ENCODE assay signal across 14 cellular contexts in genomic region chr4:3371581-3372001, GRCh38.
DNase-seq lines count a peak whose midpoint lies in the region; ATAC-seq and TF ChIP-seq lines count a peak whose summit lies in the region.
"Had no signal": no experiment of that assay in that cellular context is flagged by ENCODE, and none has a peak within 500 bp of the region (broad histone marks: within the 10 kb centered on the region; RNA-seq: fewer than 3 reads in every experiment).

No MANE protein-coding gene starts in this region.

- H3K4me1 Mint-ChIP-seq in GM23338 (peaks cover 55% of the 10 kb centered on the region), WTC11 (peaks cover 44% of the 10 kb centered on the region), osteocyte (ENCODE audit: unreplicated experiment) (peaks cover 42% of the 10 kb centered on the region)

- no peaks in the 10 kb centered on the region for H3K9me3 ChIP-seq in iPS-18a (ENCODE audit: control insufficient read depth, low read depth, low read length)
- H3K9me3 ChIP-seq: heart left ventricle had no signal

- 0 out of 2 replicates have a peak, but pooled peaks cover 2% of the 10 kb centered on the region for H3F3A ChIP-seq in GM23338 (replicated peaks; ENCODE audit: low read depth)

- POLR2A ChIA-PET in WTC11 (lab: Charles Lee), result interaction anchor here (1.7 kb wide), 1 partner anchor 16 kb away, joined by 7 read pairs; no protein-coding TSS in a partner anchor

- TF ChIP-seq CTCF in GM23338 (conservative IDR thresholded peaks at IDR 0.05; ENCODE audit: low read depth in 2 of 2), result 0 out of 4 replicates have a peak, but pooled peaks of 1 of the 2 experiments have one; percentile 10
- TF ChIP-seq CTCF in WTC11 (IDR thresholded peaks at IDR 0.05), result no peak
- TF ChIP-seq CTCF in osteocyte (IDR thresholded peaks at IDR 0.05), result no peak

- peak overlapping the region; percentile 59 for H3K4me3 Mint-ChIP-seq in GM23338
- peak overlapping the region; percentile 21 for H3K4me3 Mint-ChIP-seq in WTC11
- no peak overlapping the region for H3K4me3 Mint-ChIP-seq in osteocyte (ENCODE audit: unreplicated experiment)
- H3K4me3 Mint-ChIP-seq: activated T-cell treated with anti-CD3 and anti-CD28 coated beads, Interleukin-2, amount 50 U/mL, for 24 hours; CD8-positive, alpha-beta memory T cell had no signal

- H3K27me3 Mint-ChIP-seq in GM23338 (ENCODE audit: insufficient read depth, low read depth, poor library complexity), result peaks cover 43% of the 10 kb centered on the region
- peaks cover 25% of the 10 kb centered on the region for H3K27me3 Mint-ChIP-seq in WTC11 (ENCODE audit: low read depth)
- no peaks in the 10 kb centered on the region for H3K27me3 Mint-ChIP-seq in osteocyte (ENCODE audit: unreplicated experiment)

- H3K9me2 ChIP-seq in GM23338 (ENCODE audit: insufficient read depth), result no peaks in the 10 kb centered on the region

- no peaks in the 10 kb centered on the region for H3K36me3 ChIP-seq in GM23338 (ENCODE audit: insufficient read depth)
- no peaks in the 10 kb centered on the region for H3K36me3 ChIP-seq in iPS-18a (ENCODE audit: control insufficient read depth, low read depth, low read length)

- H3K9ac ChIP-seq in iPS-18a (ENCODE audit: low read length), result peak overlapping the region; percentile 21

- DNase-seq in GM23338 (ENCODE audit: low spot score), result peak; percentile 52
- DNase-seq in WTC11 (ENCODE audit: low spot score), result no peak
- DNase-seq in osteocyte (ENCODE audit: extremely low spot score, unreplicated experiment), result no peak
- no peak for DNase-seq in DMS 273 (lab: John Stamatoyannopoulos, UW; ENCODE audit: unreplicated experiment)
- DNase-seq in activated CD4-positive, alpha-beta T cell treated with anti-CD3 and anti-CD28 coated beads, Interleukin-2, amount 50 U/mL, for 48 hours, result no peak
- no peak for DNase-seq in stimulated activated CD4-positive, alpha-beta T cell treated with anti-CD3 and anti-CD28 coated beads, Interleukin-2, amount 100 ng/mL, for 24 hours
- DNase-seq: activated B cell treated with CpG ODN at 0.5 μM for 24 hours; activated T-cell treated with anti-CD3 and anti-CD28 coated beads, Interleukin-2, amount 50 U/mL, for 24 hours; amniotic stem cell; CD8-positive, alpha-beta memory T cell; NCI-H1930 had no signal

- H3K79me2 ChIP-seq in GM23338 (replicated peaks; ENCODE audit: insufficient read depth), result no peaks in the 10 kb centered on the region

- ATAC-seq in GM23338 (peak; percentile 24), WTC11 (peak; percentile 31), HG03139 (IDR thresholded peaks at IDR 0.05; ENCODE audit: unreplicated experiment) (no peak)

- peaks cover 27% of the 10 kb centered on the region for H3K4me1 ChIP-seq in GM23338 (ENCODE audit: insufficient read depth)
- H3K4me1 ChIP-seq in iPS-18a (ENCODE audit: control insufficient read depth, low read depth, low read length), result peaks cover 34% of the 10 kb centered on the region

- no peak overlapping the region; the same call in 1 of the 2 replicates for H3K27ac ChIP-seq in GM23338 (ENCODE audit: low read depth)
- H3K27ac ChIP-seq in iPS-18a (ENCODE audit: low read length), result no peak overlapping the region

- H3K4me3 ChIP-seq in GM23338 (no peak overlapping the region), iPS-18a (ENCODE audit: low read length) (peak overlapping the region; percentile 43)

- peak overlapping the region; percentile 62 for H3K4me2 ChIP-seq in GM23338

- H3K27me3 ChIP-seq in GM23338 (ENCODE audit: insufficient read depth), result no peaks in the 10 kb centered on the region
- H3K27me3 ChIP-seq in iPS-18a (ENCODE audit: control insufficient read depth, insufficient read depth, low read length), result peaks cover 50% of the 10 kb centered on the region
- H3K27me3 ChIP-seq: heart left ventricle had no signal

- no peaks in the 10 kb centered on the region for H4K20me1 ChIP-seq in GM23338 (replicated peaks; ENCODE audit: insufficient read depth)

- H2AFZ ChIP-seq in GM23338, result no peak overlapping the region

- CTCF ChIA-PET in WTC11 (lab: Charles Lee), result interaction anchor here (0.9 to 3.5 kb wide), 14 partner anchors 8 to 143 kb away, joined by 3 to 28 read pairs (median 4); no protein-coding TSS in a partner anchor

- H3K27ac Mint-ChIP-seq in GM23338 (no peak overlapping the region), WTC11 (0 out of 2 replicates have a peak overlapping the region, but pooled peaks have one; percentile 53), osteocyte (ENCODE audit: unreplicated experiment) (peak overlapping the region; percentile 78)
- H3K27ac Mint-ChIP-seq: activated T-cell treated with anti-CD3 and anti-CD28 coated beads, Interleukin-2, amount 50 U/mL, for 24 hours; CD8-positive, alpha-beta memory T cell had no signal

- no peaks in the 10 kb centered on the region for H3K36me3 Mint-ChIP-seq in GM23338 (ENCODE audit: low read depth)
- H3K36me3 Mint-ChIP-seq in WTC11, result no peaks in the 10 kb centered on the region
- H3K36me3 Mint-ChIP-seq in osteocyte (ENCODE audit: unreplicated experiment), result no peaks in the 10 kb centered on the region
- H3K36me3 Mint-ChIP-seq: CD8-positive, alpha-beta memory T cell had no signal

- no peaks in the 10 kb centered on the region for H3K9me3 Mint-ChIP-seq in GM23338
- no peaks in the 10 kb centered on the region for H3K9me3 Mint-ChIP-seq in WTC11
- H3K9me3 Mint-ChIP-seq in osteocyte (ENCODE audit: unreplicated experiment), result no peaks in the 10 kb centered on the region
- H3K9me3 Mint-ChIP-seq: activated B cell treated with CpG ODN at 0.5 μM for 24 hours; activated T-cell treated with anti-CD3 and anti-CD28 coated beads, Interleukin-2, amount 50 U/mL, for 24 hours; CD8-positive, alpha-beta memory T cell had no signal

TF ChIP-seq in GM23338, 12 proteins besides CTCF, POLR2A, EP300 and RAD21 (continues in another document):
- TF ChIP-seq ZNF331 (CRISPR knock-in tag; IDR thresholded peaks at IDR 0.05; ENCODE audit: low read depth), result no peak
- TF ChIP-seq ETS1 (IDR thresholded peaks at IDR 0.05), result no peak
- TF ChIP-seq ZNF114 (CRISPR knock-in tag; IDR thresholded peaks at IDR 0.05), result no peak

TF ChIP-seq in WTC11, 78 proteins besides CTCF, POLR2A, EP300 and RAD21:
- 0 out of 2 replicates have a peak, but pooled peaks have one; percentile 16 for TF ChIP-seq ZNF423 (CRISPR knock-in tag; IDR thresholded peaks at IDR 0.05)
- TF ChIP-seq CREB1 (CRISPR knock-in tag; IDR thresholded peaks at IDR 0.05), result no peak
- TF ChIP-seq ZNF317 (CRISPR knock-in tag; IDR thresholded peaks at IDR 0.05; ENCODE audit: borderline replicate concordance, low read depth), result no peak
- no peak for TF ChIP-seq ZNF671 (CRISPR knock-in tag; IDR thresholded peaks at IDR 0.05)
